Comparison of ENCODE assay signal across 8 cellular contexts in the genomic region with DNA sequence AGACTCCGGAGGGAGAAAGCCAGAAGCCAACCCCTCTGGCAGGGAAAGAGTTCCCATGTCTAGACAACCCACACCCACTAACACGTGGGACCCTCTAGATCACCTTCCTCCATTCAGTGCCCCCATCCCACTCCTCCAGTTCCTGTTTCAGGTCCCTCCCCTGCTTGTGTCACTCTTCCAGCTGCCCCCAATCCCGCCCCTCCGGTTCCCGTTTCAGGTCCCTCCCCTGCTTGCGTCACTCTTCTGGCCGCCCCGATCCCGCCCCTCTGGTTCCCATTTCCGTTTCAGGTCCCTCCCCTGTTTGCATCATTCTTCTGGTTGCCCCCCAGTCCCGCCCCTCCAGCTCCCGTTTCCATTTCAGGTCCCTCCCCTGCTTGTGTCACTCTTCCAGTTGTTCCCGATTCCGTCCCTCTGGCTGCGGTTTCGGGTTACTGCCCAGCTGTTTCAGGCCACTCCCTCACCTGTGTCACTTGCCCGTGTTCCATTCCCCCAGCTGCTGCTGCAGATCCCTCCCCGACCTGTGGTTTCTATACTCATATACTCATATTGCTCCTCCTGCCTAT.
DNase-seq lines count a peak whose midpoint lies in the region; ATAC-seq and TF ChIP-seq lines count a peak whose summit lies in the region.

No MANE protein-coding gene starts in this region.

- H3K4me3 ChIP-seq in Peyer's patch (peak overlapping the region; percentile 40 to 56 (median 48)), neural cell (ENCODE audit: low read length) (peak overlapping the region; percentile 58)

- H3K9me3 Mint-ChIP-seq in CD14-positive monocyte, result peaks cover 2 to 6% (median 3%) of the 10 kb centered on the region in 7 donors
- H3K9me3 Mint-ChIP-seq in stimulated activated naive CD8-positive, alpha-beta T cell treated with anti-CD3 and anti-CD28 coated beads, Interleukin-15, Interleukin-2, amounts not matched to agents 100 ng/mL and 50 ng/mL, for 24 hours, result no peaks in the 10 kb centered on the region

- H3K27me3 ChIP-seq in Peyer's patch (no peaks in the 10 kb centered on the region), neural cell (ENCODE audit: insufficient read depth, low read depth, low read length) (no peaks in the 10 kb centered on the region)

- H3K27ac ChIP-seq in Peyer's patch, result peak overlapping the region; percentile 25 to 68 (median 54)
- peak overlapping the region; percentile 39 for H3K27ac ChIP-seq in neural cell (ENCODE audit: low read length)

- H3K79me2 ChIP-seq in neural cell (replicated peaks; ENCODE audit: insufficient read depth, low read length), result no peaks in the 10 kb centered on the region

- no peak overlapping the region for H3K4me2 ChIP-seq in neural cell (ENCODE audit: low read length)

- peak overlapping the region; percentile 77 to 90 for H3K4me3 Mint-ChIP-seq in CD14-positive monocyte
- H3K4me3 Mint-ChIP-seq in stimulated activated naive CD8-positive, alpha-beta T cell treated with anti-CD3 and anti-CD28 coated beads, Interleukin-15, Interleukin-2, amounts not matched to agents 100 ng/mL and 50 ng/mL, for 24 hours, result peak overlapping the region; percentile 76

- H3K27me3 Mint-ChIP-seq in CD14-positive monocyte (ENCODE audit: low read depth in 3 of 3), result peaks cover 2 to 3% (median 3%) of the 10 kb centered on the region in 3 donors
- no peaks in the 10 kb centered on the region for H3K27me3 Mint-ChIP-seq in stimulated activated naive CD8-positive, alpha-beta T cell treated with anti-CD3 and anti-CD28 coated beads, Interleukin-15, Interleukin-2, amounts not matched to agents 100 ng/mL and 50 ng/mL, for 24 hours

- TF ChIP-seq EP300 in Ishikawa (IDR thresholded peaks at IDR 0.05; ENCODE audit: borderline replicate concordance) (no peak), neural cell (conservative IDR thresholded peaks at IDR 0.05; ENCODE audit: poor library complexity, severe bottlenecking) (no peak)

- peak; percentile 95 for ATAC-seq in GM21390 (IDR thresholded peaks at IDR 0.05; ENCODE audit: unreplicated experiment)

- H4K20me1 ChIP-seq in neural cell (ENCODE audit: insufficient read depth), result no peaks in the 10 kb centered on the region

- DNase-seq in CD14-positive monocyte (ENCODE audit: low spot score) (peak; percentile 74), Peyer's patch (peak; percentile 76 to 92 (median 85)), activated gamma-delta T cell (lab: John Stamatoyannopoulos, UW) (peak; percentile 17), fibroblast of the conjunctiva (ENCODE audit: low read depth) (peak; percentile 84)

- H3K9me2 ChIP-seq in neural cell (ENCODE audit: insufficient read depth, low read length), result no peaks in the 10 kb centered on the region

- H3K9ac ChIP-seq in neural cell (ENCODE audit: low read length), result peak overlapping the region; percentile 54

- intact Hi-C loops in CD14-positive monocyte (cut with micrococcal nuclease), result no loop called here

- TF ChIP-seq CTCF in CD14-positive monocyte (IDR thresholded peaks at IDR 0.05) (no peak), Peyer's patch (IDR thresholded peaks at IDR 0.05) (peak in 1 of 6 experiments; percentile 24), neural cell (IDR thresholded peaks at IDR 0.05; ENCODE audit: poor library complexity, severe bottlenecking) (peak; percentile 11)

- no peak for TF ChIP-seq POLR2A in Peyer's patch (IDR thresholded peaks at IDR 0.05)

- H3F3A ChIP-seq in neural cell (ENCODE audit: insufficient read depth, low read length, poor library complexity, severe bottlenecking), result no peaks in the 10 kb centered on the region

- H2AFZ ChIP-seq in neural cell (ENCODE audit: low read depth, low read length), result peak overlapping the region; percentile 25

- peaks cover 12% of the 10 kb centered on the region for H3K4me1 Mint-ChIP-seq in CD14-positive monocyte
- peaks cover 16% of the 10 kb centered on the region for H3K4me1 Mint-ChIP-seq in stimulated activated naive CD8-positive, alpha-beta T cell treated with anti-CD3 and anti-CD28 coated beads, Interleukin-15, Interleukin-2, amounts not matched to agents 100 ng/mL and 50 ng/mL, for 24 hours (ENCODE audit: low read depth)

- no peaks in the 10 kb centered on the region for H3K4me1 ChIP-seq in Peyer's patch

- no peaks in the 10 kb centered on the region for H3K36me3 ChIP-seq in Peyer's patch
- no peaks in the 10 kb centered on the region for H3K36me3 ChIP-seq in neural cell (ENCODE audit: insufficient read depth, low read length)

- H3K27ac Mint-ChIP-seq in CD14-positive monocyte, result peak overlapping the region; percentile 42 to 81 (median 68)
- H3K27ac Mint-ChIP-seq in stimulated activated naive CD8-positive, alpha-beta T cell treated with anti-CD3 and anti-CD28 coated beads, Interleukin-15, Interleukin-2, amounts not matched to agents 100 ng/mL and 50 ng/mL, for 24 hours, result peak overlapping the region; percentile 85

- H3K36me3 Mint-ChIP-seq in CD14-positive monocyte, result no peaks in the 10 kb centered on the region
- H3K36me3 Mint-ChIP-seq in stimulated activated naive CD8-positive, alpha-beta T cell treated with anti-CD3 and anti-CD28 coated beads, Interleukin-15, Interleukin-2, amounts not matched to agents 100 ng/mL and 50 ng/mL, for 24 hours (ENCODE audit: low read depth), result no peaks in the 10 kb centered on the region

- no peak for TF ChIP-seq RAD21 in Ishikawa (IDR thresholded peaks at IDR 0.05; ENCODE audit: low read depth)
- no peak for TF ChIP-seq RAD21 in neural cell (conservative IDR thresholded peaks at IDR 0.05)

- H3K9me3 ChIP-seq in Peyer's patch, result no peaks in the 10 kb centered on the region
- H3K9me3 ChIP-seq in neural cell (ENCODE audit: low read length), result no peaks in the 10 kb centered on the region

TF ChIP-seq in Ishikawa, 13 proteins besides CTCF, POLR2A, EP300 and RAD21:
- TF ChIP-seq TEAD4 (IDR thresholded peaks at IDR 0.05), result no peak
- peak; percentile 31; the same call in 1 of the 2 replicates for TF ChIP-seq TCF12 (IDR thresholded peaks at IDR 0.05; ENCODE audit: low read depth)
- peak; percentile 57 for TF ChIP-seq CREB1 (IDR thresholded peaks at IDR 0.05; ENCODE audit: low read depth)
- TF ChIP-seq CEBPB (IDR thresholded peaks at IDR 0.05), result peak; percentile 79

TF ChIP-seq in neural cell, 6 proteins besides CTCF, POLR2A, EP300 and RAD21:
- no peak for TF ChIP-seq EZH2 (IDR thresholded peaks at IDR 0.05; ENCODE audit: borderline replicate concordance, insufficient read depth, low read length, poor library complexity, severe bottlenecking)
- no peak for TF ChIP-seq SMC3 (conservative IDR thresholded peaks at IDR 0.05; ENCODE audit: poor library complexity)

Comparison
In these comparisons a context has a peak if more than half of its experiments do, and no peak if none do; other contexts are left out.
1. Peak in every context shown above with its lines: DNase-seq, ATAC-seq, H3K4me3 ChIP-seq and H3K27ac ChIP-seq.
2. DNase-seq: peak in every context shown above with its lines; median percentile 85 in Peyer's patch; 84 in fibroblast of the conjunctiva; 74 in CD14-positive monocyte; 17 in activated gamma-delta T cell.